ENCODE assay signal across 8 cellular contexts in genomic region chr6:161370882-161371281, GRCh38.
DNase-seq lines count a peak whose midpoint lies in the region; ATAC-seq, FAIRE-seq and TF ChIP-seq lines count a peak whose summit lies in the region.

No MANE protein-coding gene starts in this region.

- TF ChIP-seq CTCF in DOHH2 (IDR thresholded peaks at IDR 0.05; ENCODE audit: low read depth, low read length, poor library complexity, severe bottlenecking) (peak; percentile 80), Peyer's patch (IDR thresholded peaks at IDR 0.05) (peak; percentile 45 to 88 (median 84)), pancreas (IDR thresholded peaks at IDR 0.05) (peak; percentile 64 to 85 (median 82)), upper lobe of right lung (IDR thresholded peaks at IDR 0.05) (peak; percentile 93)

- H3K27ac Mint-ChIP-seq in activated T-helper 1 cell treated with anti-CD3 and anti-CD28 coated beads, Interleukin-12 subunit alpha, Interleukin-12 subunit beta, Interleukin-2, Interleukin-4 antibody, amounts not matched to agents 30 ng/mL and 10 ng/mL and 1 ng/mL, durations not matched to agents 14 hours and 24 hours and 36 hours: no peak overlapping the region

- no peaks in the 10 kb centered on the region for H3K79me2 ChIP-seq in DOHH2 (ENCODE audit: control insufficient read depth, low read length)

- FAIRE-seq in pancreas (lab: Jason Lieb, UNC): peak; percentile 13

- H3K36me3 ChIP-seq in DOHH2 (ENCODE audit: control insufficient read depth, low read length) (no peaks in the 10 kb centered on the region), Peyer's patch (no peaks in the 10 kb centered on the region), pancreas (no peaks in the 10 kb centered on the region), upper lobe of right lung (no peaks in the 10 kb centered on the region)

- H3K4me1 Mint-ChIP-seq in activated T-helper 1 cell treated with anti-CD3 and anti-CD28 coated beads, Interleukin-12 subunit alpha, Interleukin-12 subunit beta, Interleukin-2, Interleukin-4 antibody, amounts not matched to agents 30 ng/mL and 10 ng/mL and 1 ng/mL, durations not matched to agents 14 hours and 24 hours and 36 hours (ENCODE audit: low read depth): no peaks in the 10 kb centered on the region

- no peaks in the 10 kb centered on the region for H3K9me3 Mint-ChIP-seq in activated T-helper 1 cell treated with anti-CD3 and anti-CD28 coated beads, Interleukin-12 subunit alpha, Interleukin-12 subunit beta, Interleukin-2, Interleukin-4 antibody, amounts not matched to agents 30 ng/mL and 10 ng/mL and 1 ng/mL, durations not matched to agents 14 hours and 24 hours and 36 hours

- no peak for TF ChIP-seq POLR2A in Peyer's patch (IDR thresholded peaks at IDR 0.05)

- no peaks in the 10 kb centered on the region for H3K9me3 ChIP-seq in DOHH2 (ENCODE audit: control insufficient read depth, insufficient read depth, low read length)
- no peaks in the 10 kb centered on the region for H3K9me3 ChIP-seq in Peyer's patch
- H3K9me3 ChIP-seq in pancreas: no peaks in the 10 kb centered on the region
- H3K9me3 ChIP-seq in upper lobe of right lung: no peaks in the 10 kb centered on the region

- no peaks in the 10 kb centered on the region for H3K27me3 Mint-ChIP-seq in activated T-helper 1 cell treated with anti-CD3 and anti-CD28 coated beads, Interleukin-12 subunit alpha, Interleukin-12 subunit beta, Interleukin-2, Interleukin-4 antibody, amounts not matched to agents 30 ng/mL and 10 ng/mL and 1 ng/mL, durations not matched to agents 14 hours and 24 hours and 36 hours (ENCODE audit: insufficient read depth)

- peak; percentile 87 for ATAC-seq in GM21515 (IDR thresholded peaks at IDR 0.05; ENCODE audit: unreplicated experiment)
- peak; percentile 84 to 87 (median 87) for ATAC-seq in pancreas
- peak; percentile 72 for ATAC-seq in upper lobe of right lung

- WGBS in pancreas, 2 donors: 27 to 28% methylated on average over 9 of the region's 9 CpGs

- H3F3A ChIP-seq in DOHH2 (ENCODE audit: control insufficient read depth, insufficient read depth): no peaks in the 10 kb centered on the region

- no peak overlapping the region for H3K4me2 ChIP-seq in DOHH2 (ENCODE audit: low read length)

- H4K20me1 ChIP-seq in DOHH2 (ENCODE audit: control insufficient read depth, insufficient read depth, low read depth, low read length): no peaks in the 10 kb centered on the region

- intact Hi-C loops in activated T-helper 1 cell treated with anti-CD3 and anti-CD28 coated beads, Interleukin-12 subunit alpha, Interleukin-12 subunit beta, Interleukin-2, Interleukin-4 antibody, amounts not matched to agents 30 ng/mL and 10 ng/mL and 1 ng/mL, durations not matched to agents 14 hours and 24 hours and 36 hours (cut with micrococcal nuclease): loop anchor here (1.0 to 5.0 kb wide), 6 partner anchors 144 to 850 kb away; no protein-coding TSS in a partner anchor
- intact Hi-C loops in pancreas (cut with DNase I) (loop anchor here (10.0 kb wide), 3 partner anchors 216 to 636 kb away; no protein-coding TSS in a partner anchor), upper lobe of right lung (cut with DNase I) (loop anchor here (5.0 kb wide), 1 partner anchor 439 kb away; no protein-coding TSS in a partner anchor)

- no peaks in the 10 kb centered on the region for H3K9me2 ChIP-seq in DOHH2 (replicated peaks; ENCODE audit: control insufficient read depth, low read length)

- H3K4me3 Mint-ChIP-seq in activated T-helper 1 cell treated with anti-CD3 and anti-CD28 coated beads, Interleukin-12 subunit alpha, Interleukin-12 subunit beta, Interleukin-2, Interleukin-4 antibody, amounts not matched to agents 30 ng/mL and 10 ng/mL and 1 ng/mL, durations not matched to agents 14 hours and 24 hours and 36 hours: no peak overlapping the region

- H3K4me1 ChIP-seq in DOHH2 (ENCODE audit: control insufficient read depth, low read length) (0 out of 2 replicates have a peak, but pooled peaks cover 3% of the 10 kb centered on the region), Peyer's patch (no peaks in the 10 kb centered on the region), pancreas (no peaks in the 10 kb centered on the region), upper lobe of right lung (peaks cover 10% of the 10 kb centered on the region)

- DNase-seq in HUDEP-2 (lab: John Stamatoyannopoulos, UW; ENCODE audit: unreplicated experiment in 76 of 76) (peak in 63 of 76 experiments; percentile 9 to 74 (median 45)), Peyer's patch (peak; percentile 29 to 81 (median 73)), fibroblast of the conjunctiva (ENCODE audit: low read depth) (peak; percentile 69), pancreas (peak; percentile 44 to 79 (median 67)), upper lobe of right lung (peak; percentile 73)
- peak; percentile 54 for DNase-seq in activated T-helper 1 cell treated with anti-CD3 and anti-CD28 coated beads, Interleukin-12 subunit alpha, Interleukin-12 subunit beta, Interleukin-2, Interleukin-4 antibody, amounts not matched to agents 30 ng/mL and 10 ng/mL and 1 ng/mL, durations not matched to agents 14 hours and 24 hours and 36 hours (ENCODE audit: low spot score)

- no peak overlapping the region for H3K4me3 ChIP-seq in DOHH2 (ENCODE audit: low read length)
- no peak overlapping the region for H3K4me3 ChIP-seq in Peyer's patch
- no peak overlapping the region for H3K4me3 ChIP-seq in pancreas
- no peak overlapping the region for H3K4me3 ChIP-seq in upper lobe of right lung

- no peak overlapping the region for H3K27ac ChIP-seq in DOHH2 (ENCODE audit: low read depth, low read length)
- H3K27ac ChIP-seq in Peyer's patch: no peak overlapping the region
- H3K27ac ChIP-seq in pancreas: no peak overlapping the region
- no peak overlapping the region for H3K27ac ChIP-seq in upper lobe of right lung

- no peaks in the 10 kb centered on the region for H3K36me3 Mint-ChIP-seq in activated T-helper 1 cell treated with anti-CD3 and anti-CD28 coated beads, Interleukin-12 subunit alpha, Interleukin-12 subunit beta, Interleukin-2, Interleukin-4 antibody, amounts not matched to agents 30 ng/mL and 10 ng/mL and 1 ng/mL, durations not matched to agents 14 hours and 24 hours and 36 hours (ENCODE audit: low read depth)

- no peaks in the 10 kb centered on the region for H3K27me3 ChIP-seq in DOHH2 (ENCODE audit: control insufficient read depth, low read length)
- no peaks in the 10 kb centered on the region for H3K27me3 ChIP-seq in Peyer's patch
- H3K27me3 ChIP-seq in pancreas: no peaks in the 10 kb centered on the region
- H3K27me3 ChIP-seq in upper lobe of right lung: no peaks in the 10 kb centered on the region
